In genomic region chr9:133945314-133945975, GRCh38 we compare ENCODE assay signal across 9 cellular contexts. TPM values are rescaled to one million over a fixed set of nuclear protein-coding genes. Genes with fewer than 3 reads are reported as not detected.
DNase-seq lines count a peak whose midpoint lies in the region; ATAC-seq and TF ChIP-seq lines count a peak whose summit lies in the region.
"Had no signal": no experiment of that assay in that cellular context is flagged by ENCODE, and none has a peak within 500 bp of the region (broad histone marks: within the 10 kb centered on the region; RNA-seq: fewer than 3 reads in every experiment).

No MANE protein-coding gene starts in this region.

- H3K36me3 Mint-ChIP-seq in HFFc6 (ENCODE audit: low read depth) (peaks cover 4% of the 10 kb centered on the region; the same call in 1 of the 2 replicates), nephron progenitor cell (ENCODE audit: low read depth) (peaks cover 4% of the 10 kb centered on the region), Calu3 (ENCODE audit: insufficient read depth, unreplicated experiment) (peaks cover 6% of the 10 kb centered on the region)

- no peak for TF ChIP-seq CTCF in HFFc6 (IDR thresholded peaks at IDR 0.05)
- TF ChIP-seq CTCF in nephron progenitor cell (IDR thresholded peaks at IDR 0.05) = no peak
- TF ChIP-seq CTCF in Calu3 (IDR thresholded peaks at IDR 0.05; ENCODE audit: unreplicated experiment) = no peak
- no peak for TF ChIP-seq CTCF in uterus (IDR thresholded peaks at IDR 0.05)

- no peaks in the 10 kb centered on the region for H3K36me3 ChIP-seq in uterus

- no peak overlapping the region for H3K4me3 Mint-ChIP-seq in HFFc6
- no peak overlapping the region for H3K4me3 Mint-ChIP-seq in nephron progenitor cell
- no peak overlapping the region for H3K4me3 Mint-ChIP-seq in Calu3 (ENCODE audit: low read depth, unreplicated experiment)

- BruUV-seq in Calu3 (replicated peaks; lab: Mats Ljungman, UMichigan) = no TSS peak

- intact Hi-C loops in Calu3 (cut with micrococcal nuclease; ENCODE audit: unreplicated experiment) (no loop called here), uterus (cut with DNase I; ENCODE audit: low total_unique reads) (no loop called here)

- TF ChIP-seq POLR2A in uterus (IDR thresholded peaks at IDR 0.05) = no peak

- no peak for DNase-seq in HFFc6
- peak; percentile 32 for DNase-seq in NOMO-1 treated with DMSO at 0.1 percent for 48 hours (lab: John Stamatoyannopoulos, UW; ENCODE audit: unreplicated experiment)
- DNase-seq in nephron progenitor cell = no peak
- no peak for DNase-seq in Calu3
- DNase-seq in uterus = no peak
- no peak for DNase-seq in HT-29 (ENCODE audit: low spot score)
- no peak for DNase-seq in superior temporal gyrus (ENCODE audit: extremely low spot score)

- no peak overlapping the region for H3K4me3 ChIP-seq in uterus
- H3K4me3 ChIP-seq: MG63 had no signal

- CTCF ChIA-PET in Calu3 (lab: Charles Lee) = no interaction called here

- ATAC-seq in GM18870 (IDR thresholded peaks at IDR 0.05; ENCODE audit: unreplicated experiment) = peak; percentile 45

- H3K27me3 Mint-ChIP-seq in HFFc6 (ENCODE audit: insufficient read depth) (peaks cover 2% of the 10 kb centered on the region; the same call in 1 of the 2 replicates), nephron progenitor cell (ENCODE audit: low read depth, poor library complexity) (peaks cover 10% of the 10 kb centered on the region), Calu3 (ENCODE audit: unreplicated experiment) (no peaks in the 10 kb centered on the region)

- no peak overlapping the region for H3K27ac ChIP-seq in uterus

- H3K27me3 ChIP-seq in uterus = no peaks in the 10 kb centered on the region
- H3K27me3 ChIP-seq: MG63 had no signal

- H3K9me3 ChIP-seq in uterus = no peaks in the 10 kb centered on the region
- H3K9me3 ChIP-seq: MG63 had no signal

- H3K4me1 ChIP-seq in uterus = no peaks in the 10 kb centered on the region

- peak overlapping the region; percentile 51; the same call in 1 of the 2 replicates for H3K27ac Mint-ChIP-seq in HFFc6
- peak overlapping the region; percentile 83 for H3K27ac Mint-ChIP-seq in nephron progenitor cell
- no peak overlapping the region for H3K27ac Mint-ChIP-seq in Calu3 (ENCODE audit: unreplicated experiment)

- no peaks in the 10 kb centered on the region for H3K9me3 Mint-ChIP-seq in HFFc6
- H3K9me3 Mint-ChIP-seq in nephron progenitor cell = no peaks in the 10 kb centered on the region
- H3K9me3 Mint-ChIP-seq in Calu3 (ENCODE audit: low read depth, unreplicated experiment) = no peaks in the 10 kb centered on the region

- H3K4me1 Mint-ChIP-seq in HFFc6 (ENCODE audit: low read depth) (no peaks in the 10 kb centered on the region), nephron progenitor cell (peaks cover 71% of the 10 kb centered on the region), Calu3 (ENCODE audit: low read depth, unreplicated experiment) (peaks cover 7% of the 10 kb centered on the region)

RNA-seq across cellular contexts. Expression of gene VAV2, which starts 46.7 kb away (rescaled TPM):
- total RNA-seq in HFFc6 (2021; fragmentation: NEBNext Ultra II Directional; extraction: Animal tissue kit (Norgen Biotek cat#: 25700)) = 10 to 100 TPM; 17.6 to 24.5 (median 21.7) TPM
- total RNA-seq in Calu3 (2022) = 29.4 and 30.7 TPM in 2 replicates
- 10 to 100 TPM in 3 of 4 donors, 1 to 10 TPM in 1; 4.7 to 42.2 (median 15.8) TPM for total RNA-seq in uterus
- total RNA-seq in HT-29 (2014; rRNA removed; shearing (Covaris generic)) = 19.6 and 20.3 TPM in 2 replicates
